ENCODE assay signal across 25 cellular contexts in the genomic region with DNA sequence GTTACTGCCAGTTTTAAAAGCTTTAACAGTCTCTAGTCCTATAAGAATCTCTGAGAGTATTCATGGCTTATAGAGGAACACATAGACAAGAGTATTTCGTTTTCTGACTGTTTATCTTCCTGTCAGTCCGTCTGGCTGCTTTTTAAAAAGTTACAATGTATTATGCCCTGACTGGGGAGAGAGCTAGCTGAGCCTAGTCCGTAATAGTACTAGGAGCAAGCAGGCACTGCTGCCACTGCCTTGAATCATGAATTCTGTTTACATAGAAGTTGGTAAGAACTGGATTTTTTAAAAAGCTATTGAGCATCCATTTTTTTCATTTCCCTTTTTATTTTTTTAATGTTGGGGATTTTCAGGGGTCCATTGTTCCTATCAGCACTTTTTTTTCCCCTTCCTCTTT. TPM values are rescaled to one million over a fixed set of nuclear protein-coding genes. Genes with fewer than 3 reads are reported as not detected.
DNase-seq lines count a peak whose midpoint lies in the region; ATAC-seq and TF ChIP-seq lines count a peak whose summit lies in the region.
"Had no signal": no experiment of that assay in that cellular context is flagged by ENCODE, and none has a peak within 500 bp of the region (broad histone marks: within the 10 kb centered on the region; RNA-seq: fewer than 3 reads in every experiment).

No MANE protein-coding gene starts in this region.

- H3K4me3 ChIP-seq in left ventricle myocardium inferior (no peak overlapping the region), PC-9 (no peak overlapping the region), testis (no peak overlapping the region)
- H3K4me3 ChIP-seq: SJCRH30 had no signal

- TF ChIP-seq POLR2A in testis (IDR thresholded peaks at IDR 0.05): no peak

- no peaks in the 10 kb centered on the region for H3K9me3 ChIP-seq in left ventricle myocardium inferior (replicated peaks)
- no peaks in the 10 kb centered on the region for H3K9me3 ChIP-seq in PC-9 (ENCODE audit: insufficient read depth, low read depth)
- H3K9me3 ChIP-seq in testis: no peaks in the 10 kb centered on the region
- H3K9me3 ChIP-seq: SJCRH30 had no signal

- peak overlapping the region; percentile 31 for H3K27ac Mint-ChIP-seq in memory B cell
- H3K27ac Mint-ChIP-seq: B cell had no signal

- peaks cover under 1% of the 10 kb centered on the region for H3K4me1 Mint-ChIP-seq in memory B cell

- CTCF ChIA-PET in PC-9 (lab: Charles Lee): no interaction called here

- 41 to 42% methylated on average over 3 of the region's 3 CpGs for WGBS in testis, 2 donors

- H3K36me3 Mint-ChIP-seq in memory B cell: peaks cover 35% of the 10 kb centered on the region

- H3K9me3 Mint-ChIP-seq in memory B cell: no peaks in the 10 kb centered on the region
- H3K9me3 Mint-ChIP-seq: CD8-positive, alpha-beta memory T cell had no signal

- H3K79me2 ChIP-seq in PC-9 (ENCODE audit: low read depth): no peaks in the 10 kb centered on the region

- intact Hi-C loops in left ventricle myocardium inferior (cut with micrococcal nuclease) (no loop called here), left ventricle myocardium superior (cut with micrococcal nuclease) (no loop called here), PC-9 (cut with micrococcal nuclease; ENCODE audit: unreplicated experiment) (loop anchor here (10.0 kb wide), 1 partner anchor 344 kb away; no protein-coding TSS in a partner anchor), testis (cut with DNase I; ENCODE audit: low total_unique reads) (no loop called here)

- H3K27me3 ChIP-seq in left ventricle myocardium inferior (ENCODE audit: low read depth) (no peaks in the 10 kb centered on the region), PC-9 (ENCODE audit: insufficient read depth, low read depth) (no peaks in the 10 kb centered on the region), testis (no peaks in the 10 kb centered on the region), foreskin keratinocyte (no peaks in the 10 kb centered on the region)
- H3K27me3 ChIP-seq: SJCRH30 had no signal

- ATAC-seq in left ventricle myocardium superior (no peak), memory B cell (ENCODE audit: low read depth) (no peak), GM18861 (IDR thresholded peaks at IDR 0.05; ENCODE audit: unreplicated experiment) (no peak), foreskin keratinocyte (no peak)
- ATAC-seq: PC-3, Right ventricle myocardium inferior had no signal

- no peak overlapping the region for H3K4me3 Mint-ChIP-seq in memory B cell
- H3K4me3 Mint-ChIP-seq: B cell; CD8-positive, alpha-beta memory T cell had no signal

- H3K36me3 ChIP-seq in left ventricle myocardium inferior: peaks cover 100% of the 10 kb centered on the region
- peaks cover 63% of the 10 kb centered on the region for H3K36me3 ChIP-seq in PC-9 (ENCODE audit: low read depth)
- H3K36me3 ChIP-seq in testis (ENCODE audit: low read depth, missing control alignments): no peaks in the 10 kb centered on the region

- BruUV-seq in PC-9 (replicated peaks; lab: Mats Ljungman, UMichigan): no TSS peak

- DNase-seq in left ventricle myocardium inferior (no peak), left ventricle myocardium superior (no peak), PC-9 (no peak), memory B cell (ENCODE audit: low spot score in 2 of 2) (no peak), testis (peak; percentile 57), foreskin keratinocyte (no peak)
- DNase-seq: CD8-positive, alpha-beta memory T cell; DMS 273 treated with DMSO at 0.1 percent for 48 hours; DMS79; EL; GDM1; NCI-H1048; NCI-H1694; NCI-H2029 treated with DMSO at 0.1 percent for 48 hours; NCI-H446 treated with DMSO at 0.1 percent for 48 hours; NCI-H526; NCI-H82; NK-92 treated with Interleukin-12 subunit alpha and Interleukin-12 subunit beta, amount 100 ng/mL, for 24 hours; PC-3 had no signal

- TF ChIP-seq CTCF in left ventricle myocardium inferior (IDR thresholded peaks at IDR 0.05; ENCODE audit: borderline replicate concordance): no peak
- TF ChIP-seq CTCF in PC-9 (conservative IDR thresholded peaks at IDR 0.05): no peak
- TF ChIP-seq CTCF in testis (IDR thresholded peaks at IDR 0.05): no peak
- TF ChIP-seq CTCF in foreskin keratinocyte (conservative IDR thresholded peaks at IDR 0.05): no peak

- H3K9me2 ChIP-seq in PC-9 (ENCODE audit: insufficient read depth): no peaks in the 10 kb centered on the region

- H3K27ac ChIP-seq in left ventricle myocardium inferior (replicated peaks): peak overlapping the region; percentile 6
- 0 out of 2 replicates have a peak overlapping the region, but pooled peaks have one; percentile 9 for H3K27ac ChIP-seq in PC-9
- no peak overlapping the region for H3K27ac ChIP-seq in testis
- H3K27ac ChIP-seq in foreskin keratinocyte: no peak overlapping the region
- H3K27ac ChIP-seq: C4-2B, HL-60, SJCRH30 had no signal

- H3K4me2 ChIP-seq in PC-9: no peak overlapping the region

- H3F3A ChIP-seq in PC-9 (ENCODE audit: insufficient read depth, low read depth): peaks cover 17% of the 10 kb centered on the region; the same call in 1 of the 2 replicates

- no peaks in the 10 kb centered on the region for H3K27me3 Mint-ChIP-seq in memory B cell
- H3K27me3 Mint-ChIP-seq: B cell; CD8-positive, alpha-beta memory T cell had no signal

- H3K4me1 ChIP-seq in left ventricle myocardium inferior (peaks cover 9% of the 10 kb centered on the region), PC-9 (replicated peaks; ENCODE audit: insufficient read depth) (no peaks in the 10 kb centered on the region), testis (no peaks in the 10 kb centered on the region), foreskin keratinocyte (no peaks in the 10 kb centered on the region)
- H3K4me1 ChIP-seq: SJCRH30 had no signal

- no peak overlapping the region for H2AFZ ChIP-seq in PC-9

- POLR2A ChIA-PET in PC-9 (lab: Charles Lee; ENCODE audit: unreplicated experiment): no interaction called here

- H4K20me1 ChIP-seq in PC-9 (ENCODE audit: insufficient read depth): no peaks in the 10 kb centered on the region

RNA-seq across cellular contexts. Expression of a gene that starts 26.6 kb away (rescaled TPM):
- 5.8 TPM for total RNA-seq in left ventricle myocardium inferior
- total RNA-seq in left ventricle myocardium superior: 6.4 TPM
- total RNA-seq in PC-9 (2021): 11.6 and 17.4 TPM in 2 replicates
- 10 to 100 TPM; 10.6 TPM for total RNA-seq in testis
- polyA plus RNA-seq in testis (ENCODE audit: insufficient read depth, low read depth, low replicate concordance): 7.3 TPM
- 7.8 and 7.9 TPM in 2 replicates for total RNA-seq in foreskin keratinocyte
- 7.4 and 7.7 TPM in 2 replicates for polyA plus RNA-seq in foreskin keratinocyte

RNA-seq across cellular contexts. Expression of a gene that starts 37.0 kb away (rescaled TPM):
- total RNA-seq in left ventricle myocardium inferior (22.5 TPM), left ventricle myocardium superior (21.4 TPM), PC-9 (2021) (38.6 and 40.2 TPM in 2 replicates), testis (10 to 100 TPM; 36.9 to 41.7 TPM), foreskin keratinocyte (38.5 and 40.9 TPM in 2 replicates)
- polyA plus RNA-seq in testis (ENCODE audit: insufficient read depth, low read depth, low replicate concordance) (36.6 TPM), foreskin keratinocyte (18.3 and 20.2 TPM in 2 replicates)

RNA-seq across cellular contexts. Expression of a gene that starts 37.4 kb away (rescaled TPM):
- total RNA-seq in left ventricle myocardium inferior (24.5 TPM), left ventricle myocardium superior (25.9 TPM), PC-9 (2021) (17.0 and 19.3 TPM in 2 replicates), testis (10 to 100 TPM; 31.8 to 35.6 TPM), foreskin keratinocyte (11.1 and 11.7 TPM in 2 replicates)
- polyA plus RNA-seq in testis (ENCODE audit: insufficient read depth, low read depth, low replicate concordance) (20.0 TPM), foreskin keratinocyte (5.7 and 5.8 TPM in 2 replicates)

Comparison
In these comparisons a context has a peak if more than half of its experiments do, and no peak if none do; other contexts are left out.
1. H3K27ac ChIP-seq: peak in left ventricle myocardium inferior (single experiment) and PC-9 (single experiment); none in testis (0 of 2) and foreskin keratinocyte (single experiment).